9 cellular contexts compared by ENCODE assay signal in the genomic region with DNA sequence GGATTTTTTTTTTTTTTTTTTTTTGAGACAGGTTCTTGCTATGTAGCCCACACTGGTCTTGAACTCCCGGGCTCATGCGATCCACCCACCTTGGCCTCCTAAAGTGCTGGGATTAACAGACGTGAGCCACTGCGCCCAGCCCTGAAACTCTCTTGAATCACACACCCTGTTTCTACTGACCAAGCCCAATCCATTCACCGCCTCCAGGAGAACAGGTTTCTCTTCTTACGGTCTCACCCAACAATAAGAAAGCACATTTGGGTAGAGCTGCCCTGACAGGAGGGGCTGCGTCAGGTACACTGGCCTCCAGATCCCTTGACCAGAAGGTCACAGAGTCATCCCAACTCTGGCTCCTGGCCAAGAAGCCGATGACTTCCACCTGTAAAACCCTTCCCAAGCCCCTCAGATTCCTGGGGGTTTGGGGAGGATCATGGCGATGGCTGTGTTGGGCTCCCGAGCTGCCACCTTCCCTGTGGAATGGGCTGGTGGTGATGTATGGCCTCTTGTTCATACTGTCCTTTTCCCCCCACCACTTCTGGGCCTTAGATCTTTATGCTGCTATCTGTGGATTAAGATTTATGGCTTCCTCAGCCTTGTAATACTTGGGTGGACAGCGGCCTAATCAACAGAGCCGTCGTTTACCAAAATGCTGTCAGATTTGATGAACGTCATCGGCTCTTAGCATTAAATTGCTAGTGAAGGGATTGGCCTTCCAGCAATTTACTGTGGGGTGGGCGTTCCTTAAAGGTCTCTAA.
A peak's percentile ranks its signal among the peaks of the same experiment; 100 is the strongest.
DNase-seq lines count a peak whose midpoint lies in the region; ATAC-seq and TF ChIP-seq lines count a peak whose summit lies in the region.
"Had no signal": no experiment of that assay in that cellular context is flagged by ENCODE, and none has a peak within 500 bp of the region (broad histone marks: within the 10 kb centered on the region; RNA-seq: fewer than 3 reads in every experiment).

No MANE protein-coding gene starts in this region.

- H3K27ac ChIP-seq in mammary epithelial cell (ENCODE audit: insufficient read depth, low read depth, low read length) (no peak overlapping the region), breast epithelium (no peak overlapping the region), epithelial cell of prostate (peak overlapping the region; percentile 71), urinary bladder (ENCODE audit: low read depth) (peak overlapping the region; percentile 51), SJCRH30 (no peak overlapping the region)
- H3K27ac ChIP-seq: GM23248 had no signal

- in situ Hi-C loops in mammary epithelial cell (cut with MboI; ENCODE audit: low sequenced_read_pairs in 2 of 2): loop anchor here in 1 of 2 donors (10.0 kb wide), 1 partner anchor 436 kb away; no protein-coding TSS in a partner anchor

- H3K27me3 Mint-ChIP-seq in nephron progenitor cell (ENCODE audit: low read depth, poor library complexity): peaks cover 9% of the 10 kb centered on the region

- WGBS in mammary epithelial cell (ENCODE audit: low coverage, missing lambda C conversion rate): 78% methylated on average over 13 of the region's 16 CpGs
- WGBS in urinary bladder: 67% methylated on average over 16 of the region's 16 CpGs

- no peak overlapping the region for H3K9ac ChIP-seq in mammary epithelial cell (ENCODE audit: insufficient read depth, low read length)
- H3K9ac ChIP-seq: GM23248 had no signal

- H3K27ac Mint-ChIP-seq in nephron progenitor cell: peak overlapping the region; percentile 83

- BruUV-seq in mammary epithelial cell (replicated peaks; lab: Mats Ljungman, UMichigan): no TSS peak

- no peak overlapping the region for H3K4me2 ChIP-seq in mammary epithelial cell (ENCODE audit: insufficient read depth, low read depth, low read length)

- CTCF ChIA-PET in mammary epithelial cell (lab: Charles Lee; ENCODE audit: low non-redundant PET): no interaction called here

- DNase-seq in mammary epithelial cell (peak; percentile 16), breast epithelium (ENCODE audit: low spot score in 2 of 2) (no peak), epithelial cell of prostate (ENCODE audit: low read depth, low spot score) (peak; percentile 76), nephron progenitor cell (no peak), SJCRH30 (no peak)

- H3K27me3 ChIP-seq in mammary epithelial cell (ENCODE audit: insufficient read depth, low read length) (no peaks in the 10 kb centered on the region), breast epithelium (no peaks in the 10 kb centered on the region), SJCRH30 (no peaks in the 10 kb centered on the region)

- H3K79me2 ChIP-seq in mammary epithelial cell (ENCODE audit: insufficient read depth, low read length): no peaks in the 10 kb centered on the region

- no peak overlapping the region for H3K4me3 Mint-ChIP-seq in nephron progenitor cell

- TF ChIP-seq POLR2A in breast epithelium (IDR thresholded peaks at IDR 0.05) (no peak), GM18505 (IDR thresholded peaks at IDR 0.05; ENCODE audit: borderline replicate concordance, extremely low read depth, insufficient read depth, insufficient read length) (no peak)

- peaks cover 7% of the 10 kb centered on the region for H3K36me3 Mint-ChIP-seq in nephron progenitor cell (ENCODE audit: low read depth)

- H3K4me1 ChIP-seq in mammary epithelial cell (ENCODE audit: insufficient read depth, low read length) (peaks cover 7% of the 10 kb centered on the region), breast epithelium (no peaks in the 10 kb centered on the region), urinary bladder (ENCODE audit: insufficient read depth) (no peaks in the 10 kb centered on the region), SJCRH30 (no peaks in the 10 kb centered on the region)

- no peaks in the 10 kb centered on the region for H3K9me3 Mint-ChIP-seq in nephron progenitor cell

- H3K36me3 ChIP-seq in mammary epithelial cell (ENCODE audit: insufficient read depth, low read length) (no peaks in the 10 kb centered on the region), breast epithelium (no peaks in the 10 kb centered on the region), urinary bladder (ENCODE audit: insufficient read depth) (no peaks in the 10 kb centered on the region), SJCRH30 (no peaks in the 10 kb centered on the region)

- intact Hi-C loops in mammary epithelial cell (cut with micrococcal nuclease): loop anchor here (2.0 kb wide), 2 partner anchors 228 to 432 kb away; no protein-coding TSS in a partner anchor
- intact Hi-C loops in breast epithelium (cut with DNase I; ENCODE audit: low total_unique reads): loop anchor here (5.0 kb wide), 1 partner anchor 668 kb away; no protein-coding TSS in a partner anchor

- H3K4me3 ChIP-seq in mammary epithelial cell (replicated peaks in 1 of 3; ENCODE audit: insufficient read depth in 1 of 3, low read depth in 2 of 3, low read length in 3 of 3) (no peak overlapping the region), breast epithelium (no peak overlapping the region), urinary bladder (ENCODE audit: low read depth, low read length) (no peak overlapping the region), SJCRH30 (no peak overlapping the region)
- H3K4me3 ChIP-seq: GM23248 had no signal

- ATAC-seq in GM19324 (IDR thresholded peaks at IDR 0.05; ENCODE audit: low FRiP score, unreplicated experiment) (no peak), GM18505 (IDR thresholded peaks at IDR 0.05; ENCODE audit: unreplicated experiment) (no peak)

- H2AFZ ChIP-seq in mammary epithelial cell (ENCODE audit: low read depth, low read length): no peak overlapping the region
- H2AFZ ChIP-seq: GM23248 had no signal

- no peaks in the 10 kb centered on the region for H4K20me1 ChIP-seq in mammary epithelial cell (ENCODE audit: insufficient read depth, low read length)

- dilution Hi-C loops in mammary epithelial cell (cut with HindIII; ENCODE audit: low sequenced_read_pairs): no loop called here

- no peak for TF ChIP-seq CTCF in mammary epithelial cell (conservative IDR thresholded peaks at IDR 0.05 in 1 of 2, IDR thresholded peaks at IDR 0.05 in 1 of 2; ENCODE audit: extremely low read depth in 1 of 2, insufficient read depth in 1 of 2, low read depth in 1 of 2, low read length in 2 of 2)
- no peak for TF ChIP-seq CTCF in breast epithelium (IDR thresholded peaks at IDR 0.05)
- TF ChIP-seq CTCF in nephron progenitor cell (IDR thresholded peaks at IDR 0.05): no peak

- H3K9me3 ChIP-seq in mammary epithelial cell (replicated peaks; ENCODE audit: insufficient read depth, low read length) (no peaks in the 10 kb centered on the region), breast epithelium (no peaks in the 10 kb centered on the region), SJCRH30 (replicated peaks) (no peaks in the 10 kb centered on the region)

- peaks cover 49% of the 10 kb centered on the region for H3K4me1 Mint-ChIP-seq in nephron progenitor cell

Comparison
In these comparisons a context has a peak if more than half of its experiments do, and no peak if none do; other contexts are left out.
1. DNase-seq: peak in mammary epithelial cell (single experiment) and epithelial cell of prostate (single experiment); none in breast epithelium (0 of 2), nephron progenitor cell (single experiment) and SJCRH30 (0 of 2).
2. H3K27ac ChIP-seq: peak in epithelial cell of prostate (single experiment) and urinary bladder (single experiment); none in mammary epithelial cell (single experiment), breast epithelium (0 of 2) and SJCRH30 (single experiment).